In the genomic region with DNA sequence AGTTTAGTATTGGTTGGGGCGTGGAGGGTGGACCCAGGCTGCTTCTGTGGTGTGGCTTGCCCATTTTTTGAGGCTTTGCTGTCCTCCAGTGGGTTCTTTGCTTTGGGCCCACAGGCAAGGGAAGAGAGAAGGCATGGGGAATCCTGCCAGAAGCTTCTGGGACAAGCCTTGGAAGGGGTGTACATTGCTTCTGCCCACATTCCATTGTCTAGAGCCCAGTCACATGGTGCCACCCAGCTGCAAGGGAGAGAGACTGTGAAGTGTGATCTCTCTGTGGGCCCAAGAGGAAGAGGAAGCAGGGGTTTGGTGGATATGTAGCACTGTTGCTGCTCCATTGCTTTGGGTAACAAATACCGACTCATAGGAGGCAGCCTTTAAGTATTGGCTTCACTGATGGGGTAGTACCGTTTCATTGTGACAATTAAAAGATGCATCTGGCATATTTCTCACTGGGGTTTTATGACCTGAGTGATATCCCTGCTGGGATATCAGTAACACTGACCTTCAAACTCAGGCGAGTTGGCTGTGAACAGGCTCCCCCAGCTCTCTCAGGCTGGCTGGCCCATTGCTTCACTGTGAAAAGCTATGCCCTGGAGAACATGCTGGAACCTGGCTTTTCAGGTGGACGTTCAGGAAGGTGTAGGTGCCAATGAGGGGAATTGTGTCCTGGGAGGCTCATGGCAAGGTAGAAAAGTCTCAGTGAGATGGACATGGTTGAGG, we compare ENCODE assay signal across 13 cellular contexts.
A peak's percentile ranks its signal among the peaks of the same experiment; 100 is the strongest.
DNase-seq lines count a peak whose midpoint lies in the region; ATAC-seq, FAIRE-seq and TF ChIP-seq lines count a peak whose summit lies in the region.
"Had no signal": no experiment of that assay in that cellular context is flagged by ENCODE, and none has a peak within 500 bp of the region (broad histone marks: within the 10 kb centered on the region; RNA-seq: fewer than 3 reads in every experiment).

No MANE protein-coding gene starts in this region.

- no peak overlapping the region for H3K23ac ChIP-seq in trophoblast cell (ENCODE audit: low read length)

- H3K4me1 ChIP-seq in BLaER1 (peaks cover 40% of the 10 kb centered on the region), adrenal gland (replicated peaks in 1 of 2) (no peaks in the 10 kb centered on the region), heart right ventricle (peaks cover 0 to 65% (median 53%) of the 10 kb centered on the region in 9 donors), trophoblast cell (ENCODE audit: control insufficient read depth in 1 of 2, insufficient read depth in 2 of 2, low read length in 2 of 2) (peaks cover 12 to 25% of the 10 kb centered on the region in 2 experiments)

- H4K91ac ChIP-seq in trophoblast cell (ENCODE audit: low read depth, low read length), result peak overlapping the region; percentile 28

- no peak overlapping the region for H3K14ac ChIP-seq in trophoblast cell (ENCODE audit: low read length)

- H2AFZ ChIP-seq in trophoblast cell (ENCODE audit: insufficient read depth, low read length, poor library complexity), result peak overlapping the region; percentile 25

- no peak overlapping the region for H4K8ac ChIP-seq in trophoblast cell (ENCODE audit: low read depth, low read length)

- 67 to 92% (median 72%) methylated on average over 1 to 5 of the region's 5 CpGs for WGBS in adrenal gland, 4 donors
- WGBS in heart right ventricle, 2 donors, result 48 to 61% methylated on average over 5 of the region's 5 CpGs
- no CpG with 5 or more reads among the region's 5 CpGs for whole genome bisulfite sequencing in trophoblast cell (ENCODE audit: extremely low coverage, insufficient coverage, insufficient read length)

- peaks cover 11% of the 10 kb centered on the region for H3K79me2 ChIP-seq in trophoblast cell (ENCODE audit: control insufficient read depth, insufficient read depth, low read length, poor library complexity)

- H2BK5ac ChIP-seq in trophoblast cell (ENCODE audit: low read depth, low read length, poor library complexity), result no peak overlapping the region

- no peak overlapping the region for H2BK12ac ChIP-seq in trophoblast cell (ENCODE audit: low read length)

- TF ChIP-seq POLR2A in adrenal gland (IDR thresholded peaks at IDR 0.05), result no peak
- no peak for TF ChIP-seq POLR2A in H54 (IDR thresholded peaks at IDR 0.05; ENCODE audit: low read depth, low read length)

- H3K36me3 Mint-ChIP-seq in activated naive CD4-positive, alpha-beta T cell treated with anti-CD3 and anti-CD28 coated beads for 36 hours (ENCODE audit: low read depth), result no peaks in the 10 kb centered on the region

- CTCF ChIA-PET in activated naive CD4-positive, alpha-beta T cell treated with anti-CD3 and anti-CD28 coated beads for 36 hours (lab: Charles Lee), result interaction anchor here (1.8 kb wide), 1 partner anchor 67 kb away, joined by 4 read pairs; no protein-coding TSS in a partner anchor

- H3K27ac ChIP-seq in BLaER1 (peak overlapping the region; percentile 11; the same call in 1 of the 2 replicates), adrenal gland (peak overlapping the region in 2 of 5 donors; percentile 2 to 67), heart right ventricle (peak overlapping the region in 8 of 10 donors; percentile 52 to 73 (median 63)), trophoblast cell (ENCODE audit: low read depth, low read length) (peak overlapping the region; percentile 47)
- H3K27ac ChIP-seq: HL-60 had no signal

- H3K4me3 ChIP-seq in BLaER1 (no peak overlapping the region), adrenal gland (no peak overlapping the region), heart right ventricle (no peak overlapping the region), trophoblast cell (ENCODE audit: low read depth, low read length) (no peak overlapping the region)

- no peaks in the 10 kb centered on the region for H3K9me3 Mint-ChIP-seq in activated naive CD4-positive, alpha-beta T cell treated with anti-CD3 and anti-CD28 coated beads for 36 hours

- peak; percentile 54 to 90 (median 75) for ATAC-seq in heart right ventricle
- ATAC-seq in SK-N-SH treated with all-trans-retinoic acid at 6 μM for 48 hours, result no peak

- TF ChIP-seq CTCF in adrenal gland (IDR thresholded peaks at IDR 0.05) (no peak), heart right ventricle (IDR thresholded peaks at IDR 0.05) (peak in 1 of 9 donors; percentile 9)

- H2BK120ac ChIP-seq in trophoblast cell (ENCODE audit: insufficient read depth, low read length, poor library complexity), result no peak overlapping the region

- H3K27me3 ChIP-seq in BLaER1 (no peaks in the 10 kb centered on the region), adrenal gland (no peaks in the 10 kb centered on the region), heart right ventricle (peaks cover 0 to 3% (median 0%) of the 10 kb centered on the region in 7 donors), trophoblast cell (ENCODE audit: insufficient read depth, low read length) (no peaks in the 10 kb centered on the region)

- intact Hi-C loops in adrenal gland (cut with DNase I), result no loop called here
- intact Hi-C loops in heart right ventricle (cut with DNase I), result loop anchor here in 3 of 10 donors (2.0 to 5.0 kb wide), 3 partner anchors 34 to 54 kb away; no protein-coding TSS in a partner anchor
- intact Hi-C loops in activated naive CD4-positive, alpha-beta T cell treated with anti-CD3 and anti-CD28 coated beads for 36 hours (cut with micrococcal nuclease), result no loop called here

- peaks cover 5% of the 10 kb centered on the region for H3K4me1 Mint-ChIP-seq in activated naive CD4-positive, alpha-beta T cell treated with anti-CD3 and anti-CD28 coated beads for 36 hours (ENCODE audit: low read depth)

- no peak overlapping the region for H4K12ac ChIP-seq in trophoblast cell (ENCODE audit: low read depth, low read length)

- FAIRE-seq in H54 (lab: Jason Lieb, UNC), result no peak
- FAIRE-seq: endometrium had no signal

- H3K4me3 Mint-ChIP-seq in activated naive CD4-positive, alpha-beta T cell treated with anti-CD3 and anti-CD28 coated beads for 36 hours, result no peak overlapping the region
- H3K4me3 Mint-ChIP-seq: nephron had no signal

- DNase-seq in adrenal gland (peak in 4 of 7 donors; percentile 31 to 49 (median 40)), heart right ventricle (peak in 1 of 2 donors; percentile 43), trophoblast cell (no peak), NCI-H82 treated with DMSO at 0.1 percent for 48 hours (lab: John Stamatoyannopoulos, UW; ENCODE audit: unreplicated experiment) (no peak), H54 (ENCODE audit: insufficient read length, low spot score) (no peak)
- DNase-seq in activated naive CD4-positive, alpha-beta T cell treated with anti-CD3 and anti-CD28 coated beads for 36 hours, result no peak
- DNase-seq: NCI-H446 treated with DMSO at 0.1 percent for 48 hours; stimulated activated CD4-positive, alpha-beta T cell treated with anti-CD3 and anti-CD28 coated beads, Interleukin-15, amount 100 ng/mL, for 24 hours had no signal

- 0 out of 2 replicates have a peak, but pooled peaks cover 7% of the 10 kb centered on the region for H3K36me3 ChIP-seq in BLaER1
- no peaks in the 10 kb centered on the region for H3K36me3 ChIP-seq in adrenal gland (replicated peaks in 1 of 2)
- no peaks in the 10 kb centered on the region for H3K36me3 ChIP-seq in heart right ventricle
- peaks cover 3 to 10% of the 10 kb centered on the region in 2 experiments for H3K36me3 ChIP-seq in trophoblast cell (ENCODE audit: control insufficient read depth in 1 of 2, insufficient read depth in 2 of 2, low read length in 2 of 2)

- peak overlapping the region; percentile 14 for H3K18ac ChIP-seq in trophoblast cell (ENCODE audit: low read length)

- no peak overlapping the region for H3K27ac Mint-ChIP-seq in activated naive CD4-positive, alpha-beta T cell treated with anti-CD3 and anti-CD28 coated beads for 36 hours
- H3K27ac Mint-ChIP-seq: nephron had no signal

- H3K4me2 ChIP-seq in BLaER1, result peak overlapping the region; percentile 62
- no peak overlapping the region for H3K4me2 ChIP-seq in trophoblast cell (ENCODE audit: low read length)

- H3K9ac ChIP-seq in BLaER1 (no peak overlapping the region), trophoblast cell (ENCODE audit: low read length) (no peak overlapping the region)

- no peaks in the 10 kb centered on the region for H4K20me1 ChIP-seq in BLaER1

- peak overlapping the region; percentile 46 for H3K4ac ChIP-seq in trophoblast cell (ENCODE audit: low read depth, low read length)

- peaks cover 12% of the 10 kb centered on the region for H3K9me3 ChIP-seq in BLaER1
- no peaks in the 10 kb centered on the region for H3K9me3 ChIP-seq in adrenal gland (replicated peaks in 1 of 3)
- peaks cover 0 to 10% (median 0%) of the 10 kb centered on the region in 11 donors for H3K9me3 ChIP-seq in heart right ventricle
- H3K9me3 ChIP-seq in trophoblast cell (ENCODE audit: insufficient read depth, low read depth, low read length), result no peaks in the 10 kb centered on the region

- H3K27me3 Mint-ChIP-seq in activated naive CD4-positive, alpha-beta T cell treated with anti-CD3 and anti-CD28 coated beads for 36 hours (ENCODE audit: low read depth), result no peaks in the 10 kb centered on the region

- H2AK5ac ChIP-seq in trophoblast cell (ENCODE audit: low read length), result no peak overlapping the region

- H3K79me1 ChIP-seq in trophoblast cell (ENCODE audit: low read length), result peaks cover 6% of the 10 kb centered on the region

TF ChIP-seq in SK-N-SH treated with all-trans-retinoic acid at 6 μM for 48 hours, 23 proteins besides CTCF, POLR2A, EP300 and RAD21 (continues in another document):
- TF ChIP-seq, protein P1, sequence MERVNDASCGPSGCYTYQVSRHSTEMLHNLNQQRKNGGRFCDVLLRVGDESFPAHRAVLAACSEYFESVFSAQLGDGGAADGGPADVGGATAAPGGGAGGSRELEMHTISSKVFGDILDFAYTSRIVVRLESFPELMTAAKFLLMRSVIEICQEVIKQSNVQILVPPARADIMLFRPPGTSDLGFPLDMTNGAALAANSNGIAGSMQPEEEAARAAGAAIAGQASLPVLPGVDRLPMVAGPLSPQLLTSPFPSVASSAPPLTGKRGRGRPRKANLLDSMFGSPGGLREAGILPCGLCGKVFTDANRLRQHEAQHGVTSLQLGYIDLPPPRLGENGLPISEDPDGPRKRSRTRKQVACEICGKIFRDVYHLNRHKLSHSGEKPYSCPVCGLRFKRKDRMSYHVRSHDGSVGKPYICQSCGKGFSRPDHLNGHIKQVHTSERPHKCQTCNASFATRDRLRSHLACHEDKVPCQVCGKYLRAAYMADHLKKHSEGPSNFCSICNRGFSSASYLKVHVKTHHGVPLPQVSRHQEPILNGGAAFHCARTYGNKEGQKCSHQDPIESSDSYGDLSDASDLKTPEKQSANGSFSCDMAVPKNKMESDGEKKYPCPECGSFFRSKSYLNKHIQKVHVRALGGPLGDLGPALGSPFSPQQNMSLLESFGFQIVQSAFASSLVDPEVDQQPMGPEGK (CRISPR knock-in tag; IDR thresholded peaks at IDR 0.05; ENCODE audit: borderline replicate concordance), result no peak

Comparison
In these comparisons a context has a peak if more than half of its experiments do, and no peak if none do; other contexts are left out.
1. DNase-seq: peak in adrenal gland (4 of 7); none in trophoblast cell (0 of 2), NCI-H82 treated with DMSO at 0.1 percent for 48 hours (single experiment), H54 (single experiment) and activated naive CD4-positive, alpha-beta T cell treated with anti-CD3 and anti-CD28 coated beads for 36 hours (single experiment).